In genomic region chr19:55670280-55671053, GRCh38 we compare ENCODE assay signal across 11 cellular contexts. TPM values are rescaled to one million over a fixed set of nuclear protein-coding genes. Genes with fewer than 3 reads are reported as not detected.
DNase-seq lines count a peak whose midpoint lies in the region; ATAC-seq and TF ChIP-seq lines count a peak whose summit lies in the region.
"Had no signal": no experiment of that assay in that cellular context is flagged by ENCODE, and none has a peak within 500 bp of the region (broad histone marks: within the 10 kb centered on the region; RNA-seq: fewer than 3 reads in every experiment).

No MANE protein-coding gene starts in this region.

- H3K27me3 ChIP-seq in MM.1S (replicated peaks; ENCODE audit: insufficient read depth, low read length), result no peaks in the 10 kb centered on the region
- no peaks in the 10 kb centered on the region for H3K27me3 ChIP-seq in smooth muscle cell (ENCODE audit: low read depth)
- H3K27me3 ChIP-seq: ovary had no signal

- H3K4me2 ChIP-seq in MM.1S (ENCODE audit: low read depth, low read length) (no peak overlapping the region), smooth muscle cell (no peak overlapping the region)

- no peak for ATAC-seq in GM21515 (IDR thresholded peaks at IDR 0.05; ENCODE audit: unreplicated experiment)

- peak; percentile 17 for DNase-seq in NCI-H82 (lab: John Stamatoyannopoulos, UW)
- DNase-seq in NCI-H82 treated with DMSO at 0.1 percent for 48 hours (lab: John Stamatoyannopoulos, UW; ENCODE audit: unreplicated experiment), result no peak
- DNase-seq in MM.1S, result peak; percentile 21
- peak; percentile 35 for DNase-seq in dermis blood vessel endothelial cell
- peak; percentile 20 for DNase-seq in smooth muscle cell (lab: John Stamatoyannopoulos, UW; ENCODE audit: unreplicated experiment)
- no peak for DNase-seq in EL
- DNase-seq in NCI-H2081 (lab: John Stamatoyannopoulos, UW), result no peak
- DNase-seq: activated CD8-positive, alpha-beta memory T cell treated with anti-CD3 and anti-CD28 coated beads, Interleukin-2, amount 50 U/mL, for 48 hours; cortex of kidney had no signal

- H4K20me1 ChIP-seq in MM.1S (ENCODE audit: insufficient read depth, low read length), result peaks cover 40% of the 10 kb centered on the region
- peaks cover 83% of the 10 kb centered on the region for H4K20me1 ChIP-seq in smooth muscle cell (ENCODE audit: low read depth)

- peaks cover 86% of the 10 kb centered on the region for H3K79me2 ChIP-seq in MM.1S (ENCODE audit: low read length)
- peaks cover 85% of the 10 kb centered on the region for H3K79me2 ChIP-seq in smooth muscle cell (ENCODE audit: low read depth)

- H3K36me3 ChIP-seq in MM.1S (replicated peaks; ENCODE audit: insufficient read depth, low read length) (peaks cover 15% of the 10 kb centered on the region), smooth muscle cell (ENCODE audit: low read depth) (no peaks in the 10 kb centered on the region)
- H3K36me3 ChIP-seq: ovary had no signal

- H3K4me1 ChIP-seq in MM.1S (ENCODE audit: low read length) (no peaks in the 10 kb centered on the region; the same call in 1 of the 2 replicates), smooth muscle cell (ENCODE audit: low read depth) (no peaks in the 10 kb centered on the region)

- H3K27ac ChIP-seq in MM.1S (ENCODE audit: low read length) (no peak overlapping the region), smooth muscle cell (ENCODE audit: low read depth) (no peak overlapping the region)
- H3K27ac ChIP-seq: ovary had no signal

- no peaks in the 10 kb centered on the region for H3K9me2 ChIP-seq in MM.1S (replicated peaks; ENCODE audit: insufficient read depth, low read length)

- H3K4me3 ChIP-seq in MM.1S (ENCODE audit: low read length) (no peak overlapping the region), smooth muscle cell (no peak overlapping the region)
- H3K4me3 ChIP-seq: ovary had no signal

- H3K9me3 ChIP-seq in MM.1S (replicated peaks; ENCODE audit: insufficient read depth, low read length) (no peaks in the 10 kb centered on the region), smooth muscle cell (replicated peaks; ENCODE audit: low read depth) (no peaks in the 10 kb centered on the region)
- H3K9me3 ChIP-seq: ovary had no signal

- no peak overlapping the region for H2AFZ ChIP-seq in MM.1S (ENCODE audit: low read length)
- no peak overlapping the region for H2AFZ ChIP-seq in smooth muscle cell (ENCODE audit: low read depth)

- WGBS in smooth muscle cell (ENCODE audit: low lambda C conversion rate), result 90% methylated on average over 23 of the region's 23 CpGs

- H3F3A ChIP-seq in MM.1S (ENCODE audit: insufficient read depth, low read length), result peaks cover 26% of the 10 kb centered on the region
- peaks cover 11% of the 10 kb centered on the region for H3F3A ChIP-seq in smooth muscle cell (ENCODE audit: low read depth)

- no peak overlapping the region for H3K9ac ChIP-seq in MM.1S (ENCODE audit: low read length)
- no peak overlapping the region for H3K9ac ChIP-seq in smooth muscle cell (ENCODE audit: low read depth)

- no peak for TF ChIP-seq CTCF in MM.1S (IDR thresholded peaks at IDR 0.05; ENCODE audit: low read length)
- TF ChIP-seq CTCF in smooth muscle cell (IDR thresholded peaks at IDR 0.05; ENCODE audit: borderline replicate concordance, insufficient read depth, poor library complexity, severe bottlenecking), result no peak

RNA-seq across cellular contexts. Expression of gene EPN1, which starts 4.6 kb away (rescaled TPM):
- total RNA-seq in dermis blood vessel endothelial cell (71.6 and 243 TPM in 2 replicates), smooth muscle cell (25.3 and 34.5 TPM in 2 replicates)
- 119 and 121 TPM in 2 replicates for polyA plus RNA-seq in smooth muscle cell

RNA-seq across cellular contexts. Expression of gene U2AF2, which starts 15.6 kb away (rescaled TPM):
- 84.1 and 172 TPM in 2 replicates for total RNA-seq in dermis blood vessel endothelial cell
- 70.7 and 75.0 TPM in 2 replicates for total RNA-seq in smooth muscle cell
- polyA plus RNA-seq in smooth muscle cell, result 8.4 and 14.4 TPM in 2 replicates

RNA-seq across cellular contexts. Expression of gene CCDC106, which starts 22.5 kb away (rescaled TPM):
- total RNA-seq in dermis blood vessel endothelial cell, result 7.8 and 13.9 TPM in 2 replicates
- total RNA-seq in smooth muscle cell, result 6.9 and 7.7 TPM in 2 replicates
- polyA plus RNA-seq in smooth muscle cell, result 18.3 and 24.8 TPM in 2 replicates

RNA-seq across cellular contexts. Expression of gene ZNF581, which starts 27.0 kb away (rescaled TPM):
- total RNA-seq in dermis blood vessel endothelial cell (16.3 and 20.8 TPM in 2 replicates), smooth muscle cell (6.8 and 10.0 TPM in 2 replicates)
- polyA plus RNA-seq in smooth muscle cell, result 21.4 and 22.0 TPM in 2 replicates

RNA-seq across cellular contexts. Expression of gene ZNF580, which starts 29.7 kb away (rescaled TPM):
- total RNA-seq in dermis blood vessel endothelial cell, result 2.0 and 3.6 TPM in 2 replicates
- 6.2 and 11.9 TPM in 2 replicates for total RNA-seq in smooth muscle cell
- 68.8 and 76.8 TPM in 2 replicates for polyA plus RNA-seq in smooth muscle cell

Comparison
In these comparisons a context has a peak if more than half of its experiments do, and no peak if none do; other contexts are left out.
1. DNase-seq: peak in NCI-H82 (single experiment), MM.1S (single experiment), dermis blood vessel endothelial cell (single experiment) and smooth muscle cell (single experiment); none in NCI-H82 treated with DMSO at 0.1 percent for 48 hours (single experiment), EL (single experiment) and NCI-H2081 (0 of 2).